In genomic region chr2:204145197-204146190, GRCh38 we compare ENCODE assay signal across 8 cellular contexts.
DNase-seq lines count a peak whose midpoint lies in the region; ATAC-seq and TF ChIP-seq lines count a peak whose summit lies in the region.

No MANE protein-coding gene starts in this region.

- H3K4me3 ChIP-seq in Caco-2 (ENCODE audit: low read depth, low read length) (peak overlapping the region; percentile 45), NT2/D1 (ENCODE audit: insufficient read length, low read depth) (no peak overlapping the region)

- no peaks in the 10 kb centered on the region for H3K36me3 ChIP-seq in Caco-2 (ENCODE audit: control insufficient read depth, insufficient read depth, low read length)
- H3K36me3 ChIP-seq in NT2/D1 (ENCODE audit: insufficient read depth, insufficient read length, low read length), result no peaks in the 10 kb centered on the region

- intact Hi-C loops in Caco-2 (cut with micrococcal nuclease; ENCODE audit: unreplicated experiment), result loop anchor here (1.0 to 5.0 kb wide), 6 partner anchors 33 to 547 kb away; no protein-coding TSS in a partner anchor

- H3K27me3 Mint-ChIP-seq in Caco-2 (ENCODE audit: insufficient read depth, unreplicated experiment), result peaks cover 21% of the 10 kb centered on the region

- peak; percentile 96 for ATAC-seq in GM21381 (IDR thresholded peaks at IDR 0.05; ENCODE audit: unreplicated experiment)

- POLR2A ChIA-PET in Caco-2 (lab: Charles Lee), result interaction anchor here (0.6 kb wide), 1 partner anchor 1994 kb away, joined by 4 read pairs; no protein-coding TSS in a partner anchor

- H3K4me1 Mint-ChIP-seq in Caco-2 (ENCODE audit: low read depth, unreplicated experiment), result no peaks in the 10 kb centered on the region

- no peak for TF ChIP-seq POLR2A in erythroblast (IDR thresholded peaks at IDR 0.05; ENCODE audit: low read length)

- peak; percentile 84 to 90 for DNase-seq in Caco-2
- DNase-seq in HT-29 (ENCODE audit: low spot score), result peak; percentile 88
- DNase-seq in NT2/D1 (ENCODE audit: low read depth, low spot score), result peak; percentile 71
- DNase-seq in activated T-cell treated with anti-CD3 and anti-CD28 coated beads for 1 hour (ENCODE audit: low read depth), result peak; percentile 64
- DNase-seq in erythroblast (lab: John Stamatoyannopoulos, UW), result peak; percentile 58 to 74
- DNase-seq in myocyte (ENCODE audit: low read depth), result peak; percentile 78
- DNase-seq in stimulated activated CD8-positive, alpha-beta memory T cell treated with anti-CD3 and anti-CD28 coated beads, Interleukin-7, amount 100 ng/mL, for 24 hours (ENCODE audit: low read depth), result peak; percentile 65

- CTCF ChIA-PET in Caco-2 (lab: Charles Lee), result interaction anchor here (0.5 to 1.9 kb wide), 15 partner anchors 9 to 400 kb away, joined by 3 to 21 read pairs (median 3); no protein-coding TSS in a partner anchor

- peak overlapping the region; percentile 73 for H3K27ac Mint-ChIP-seq in Caco-2 (ENCODE audit: unreplicated experiment)

- no peaks in the 10 kb centered on the region; the same call in 1 of the 2 replicates for H3K27me3 ChIP-seq in Caco-2 (replicated peaks; ENCODE audit: control insufficient read depth, insufficient read depth, low read length)
- H3K27me3 ChIP-seq in NT2/D1 (ENCODE audit: insufficient read depth, insufficient read length), result no peaks in the 10 kb centered on the region

- H3K36me3 Mint-ChIP-seq in Caco-2 (ENCODE audit: insufficient read depth, unreplicated experiment), result no peaks in the 10 kb centered on the region

- H3K9me3 ChIP-seq in Caco-2 (no peaks in the 10 kb centered on the region), NT2/D1 (ENCODE audit: insufficient read depth, low read length) (no peaks in the 10 kb centered on the region)

- H3K4me1 ChIP-seq in Caco-2, result peaks cover 4% of the 10 kb centered on the region; the same call in 1 of the 2 replicates
- no peaks in the 10 kb centered on the region for H3K4me1 ChIP-seq in NT2/D1 (ENCODE audit: insufficient read depth, insufficient read length)

- no peaks in the 10 kb centered on the region for H3K9me3 Mint-ChIP-seq in Caco-2 (ENCODE audit: unreplicated experiment)

- no peak overlapping the region for H3K9ac ChIP-seq in NT2/D1 (ENCODE audit: insufficient read length, low read depth)

- no TSS peak for BruUV-seq in Caco-2 (replicated peaks; lab: Mats Ljungman, UMichigan)

- TF ChIP-seq CTCF in Caco-2 (IDR thresholded peaks at IDR 0.05; ENCODE audit: insufficient read depth in 1 of 2, low read depth in 1 of 2, low read length in 1 of 2, severe bottlenecking in 1 of 2, unreplicated experiment in 1 of 2), result peak; percentile 90 to 97

- H3K4me3 Mint-ChIP-seq in Caco-2 (ENCODE audit: unreplicated experiment), result peak overlapping the region; percentile 75
